In genomic region chr9:35923927-35924763, GRCh38 we compare ENCODE assay signal across 1 cellular context.
TF ChIP-seq lines count a peak whose summit lies in the region.

No MANE protein-coding gene starts in this region.

TF ChIP-seq in GM23338, 12 proteins besides CTCF, POLR2A, EP300 and RAD21 (continued from another document):
- TF ChIP-seq ZNF462 (CRISPR knock-in tag; IDR thresholded peaks at IDR 0.05) (no peak), REST (IDR thresholded peaks at IDR 0.05; ENCODE audit: unreplicated experiment) (no peak), JUNB (IDR thresholded peaks at IDR 0.05; ENCODE audit: unreplicated experiment) (no peak)
